ENCODE assay signal across 1 cellular context in genomic region chr6:157966990-157967389, GRCh38.
A peak's percentile ranks its signal among the peaks of the same experiment; 100 is the strongest.
TF ChIP-seq lines count a peak whose summit lies in the region.

No MANE protein-coding gene starts in this region.

TF ChIP-seq in HepG2, 621 proteins besides CTCF, POLR2A, EP300 and RAD21 (continued from another document and continues in another):
- TF ChIP-seq FOXA3 (CRISPR knock-in tag; IDR thresholded peaks at IDR 0.05): peak; percentile 92
- TF ChIP-seq FOXO1 (CRISPR knock-in tag; IDR thresholded peaks at IDR 0.05): 0 out of 2 replicates have a peak, but pooled peaks have one; percentile 15
- TF ChIP-seq, protein P1, sequence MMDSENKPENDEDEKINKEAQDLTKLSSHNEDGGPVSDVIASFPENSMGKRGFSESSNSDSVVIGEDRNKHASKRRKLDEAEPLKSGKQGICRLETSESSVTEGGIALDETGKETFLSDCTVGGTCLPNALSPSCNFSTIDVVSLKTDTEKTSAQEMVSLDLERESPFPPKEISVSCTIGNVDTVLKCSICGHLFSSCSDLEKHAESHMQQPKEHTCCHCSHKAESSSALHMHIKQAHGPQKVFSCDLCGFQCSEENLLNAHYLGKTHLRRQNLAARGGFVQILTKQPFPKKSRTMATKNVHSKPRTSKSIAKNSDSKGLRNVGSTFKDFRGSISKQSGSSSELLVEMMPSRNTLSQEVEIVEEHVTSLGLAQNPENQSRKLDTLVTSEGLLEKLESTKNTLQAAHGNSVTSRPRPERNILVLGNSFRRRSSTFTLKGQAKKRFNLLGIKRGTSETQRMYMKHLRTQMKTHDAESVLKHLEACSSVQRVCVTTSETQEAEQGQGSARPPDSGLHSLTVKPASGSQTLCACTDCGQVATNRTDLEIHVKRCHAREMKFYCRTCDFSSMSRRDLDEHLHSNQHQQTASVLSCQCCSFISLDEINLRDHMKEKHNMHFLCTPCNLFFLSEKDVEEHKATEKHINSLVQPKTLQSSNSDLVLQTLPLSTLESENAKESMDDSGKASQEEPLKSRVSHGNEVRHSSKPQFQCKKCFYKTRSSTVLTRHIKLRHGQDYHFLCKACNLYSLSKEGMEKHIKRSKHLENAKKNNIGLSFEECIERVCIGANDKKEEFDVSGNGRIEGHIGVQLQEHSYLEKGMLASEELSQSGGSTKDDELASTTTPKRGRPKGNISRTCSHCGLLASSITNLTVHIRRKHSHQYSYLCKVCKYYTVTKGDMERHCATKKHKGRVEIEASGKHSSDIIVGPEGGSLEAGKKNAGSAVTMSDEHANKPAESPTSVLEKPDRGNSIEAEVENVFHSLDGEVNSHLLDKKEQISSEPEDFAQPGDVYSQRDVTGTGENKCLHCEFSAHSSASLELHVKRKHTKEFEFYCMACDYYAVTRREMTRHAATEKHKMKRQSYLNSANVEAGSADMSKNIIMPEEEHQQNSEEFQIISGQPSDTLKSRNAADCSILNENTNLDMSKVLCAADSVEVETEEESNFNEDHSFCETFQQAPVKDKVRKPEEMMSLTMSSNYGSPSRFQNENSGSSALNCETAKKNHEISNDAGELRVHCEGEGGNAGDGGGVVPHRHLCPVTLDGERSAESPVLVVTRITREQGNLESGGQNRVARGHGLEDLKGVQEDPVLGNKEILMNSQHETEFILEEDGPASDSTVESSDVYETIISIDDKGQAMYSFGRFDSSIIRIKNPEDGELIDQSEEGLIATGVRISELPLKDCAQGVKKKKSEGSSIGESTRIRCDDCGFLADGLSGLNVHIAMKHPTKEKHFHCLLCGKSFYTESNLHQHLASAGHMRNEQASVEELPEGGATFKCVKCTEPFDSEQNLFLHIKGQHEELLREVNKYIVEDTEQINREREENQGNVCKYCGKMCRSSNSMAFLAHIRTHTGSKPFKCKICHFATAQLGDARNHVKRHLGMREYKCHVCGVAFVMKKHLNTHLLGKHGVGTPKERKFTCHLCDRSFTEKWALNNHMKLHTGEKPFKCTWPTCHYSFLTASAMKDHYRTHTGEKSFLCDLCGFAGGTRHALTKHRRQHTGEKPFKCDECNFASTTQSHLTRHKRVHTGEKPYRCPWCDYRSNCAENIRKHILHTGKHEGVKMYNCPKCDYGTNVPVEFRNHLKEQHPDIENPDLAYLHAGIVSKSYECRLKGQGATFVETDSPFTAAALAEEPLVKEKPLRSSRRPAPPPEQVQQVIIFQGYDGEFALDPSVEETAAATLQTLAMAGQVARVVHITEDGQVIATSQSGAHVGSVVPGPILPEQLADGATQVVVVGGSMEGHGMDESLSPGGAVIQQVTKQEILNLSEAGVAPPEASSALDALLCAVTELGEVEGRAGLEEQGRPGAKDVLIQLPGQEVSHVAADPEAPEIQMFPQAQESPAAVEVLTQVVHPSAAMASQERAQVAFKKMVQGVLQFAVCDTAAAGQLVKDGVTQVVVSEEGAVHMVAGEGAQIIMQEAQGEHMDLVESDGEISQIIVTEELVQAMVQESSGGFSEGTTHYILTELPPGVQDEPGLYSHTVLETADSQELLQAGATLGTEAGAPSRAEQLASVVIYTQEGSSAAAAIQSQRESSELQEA (CRISPR knock-in tag; IDR thresholded peaks at IDR 0.05; ENCODE audit: not compliant biosample characterization): peak; percentile 43
- TF ChIP-seq KLF9 (CRISPR knock-in tag; IDR thresholded peaks at IDR 0.05; ENCODE audit: low read depth): no peak
- peak; percentile 18; the same call in 1 of the 2 replicates for TF ChIP-seq ZFP91 (CRISPR knock-in tag; IDR thresholded peaks at IDR 0.05; ENCODE audit: borderline replicate concordance)
- TF ChIP-seq, protein P2, sequence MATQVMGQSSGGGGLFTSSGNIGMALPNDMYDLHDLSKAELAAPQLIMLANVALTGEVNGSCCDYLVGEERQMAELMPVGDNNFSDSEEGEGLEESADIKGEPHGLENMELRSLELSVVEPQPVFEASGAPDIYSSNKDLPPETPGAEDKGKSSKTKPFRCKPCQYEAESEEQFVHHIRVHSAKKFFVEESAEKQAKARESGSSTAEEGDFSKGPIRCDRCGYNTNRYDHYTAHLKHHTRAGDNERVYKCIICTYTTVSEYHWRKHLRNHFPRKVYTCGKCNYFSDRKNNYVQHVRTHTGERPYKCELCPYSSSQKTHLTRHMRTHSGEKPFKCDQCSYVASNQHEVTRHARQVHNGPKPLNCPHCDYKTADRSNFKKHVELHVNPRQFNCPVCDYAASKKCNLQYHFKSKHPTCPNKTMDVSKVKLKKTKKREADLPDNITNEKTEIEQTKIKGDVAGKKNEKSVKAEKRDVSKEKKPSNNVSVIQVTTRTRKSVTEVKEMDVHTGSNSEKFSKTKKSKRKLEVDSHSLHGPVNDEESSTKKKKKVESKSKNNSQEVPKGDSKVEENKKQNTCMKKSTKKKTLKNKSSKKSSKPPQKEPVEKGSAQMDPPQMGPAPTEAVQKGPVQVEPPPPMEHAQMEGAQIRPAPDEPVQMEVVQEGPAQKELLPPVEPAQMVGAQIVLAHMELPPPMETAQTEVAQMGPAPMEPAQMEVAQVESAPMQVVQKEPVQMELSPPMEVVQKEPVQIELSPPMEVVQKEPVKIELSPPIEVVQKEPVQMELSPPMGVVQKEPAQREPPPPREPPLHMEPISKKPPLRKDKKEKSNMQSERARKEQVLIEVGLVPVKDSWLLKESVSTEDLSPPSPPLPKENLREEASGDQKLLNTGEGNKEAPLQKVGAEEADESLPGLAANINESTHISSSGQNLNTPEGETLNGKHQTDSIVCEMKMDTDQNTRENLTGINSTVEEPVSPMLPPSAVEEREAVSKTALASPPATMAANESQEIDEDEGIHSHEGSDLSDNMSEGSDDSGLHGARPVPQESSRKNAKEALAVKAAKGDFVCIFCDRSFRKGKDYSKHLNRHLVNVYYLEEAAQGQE (IDR thresholded peaks at IDR 0.05; ENCODE audit: borderline replicate concordance in 1 of 2, low read depth in 1 of 2, low read length in 2 of 2): 0 out of 4 replicates have a peak, but pooled peaks of 1 of the 2 experiments have one; percentile 21
- TF ChIP-seq KAT8 (CRISPR knock-in tag; IDR thresholded peaks at IDR 0.05): no peak
- no peak for TF ChIP-seq CEBPB (IDR thresholded peaks at IDR 0.05; ENCODE audit: borderline replicate concordance, low read depth, low read length)
- TF ChIP-seq, protein P3, sequence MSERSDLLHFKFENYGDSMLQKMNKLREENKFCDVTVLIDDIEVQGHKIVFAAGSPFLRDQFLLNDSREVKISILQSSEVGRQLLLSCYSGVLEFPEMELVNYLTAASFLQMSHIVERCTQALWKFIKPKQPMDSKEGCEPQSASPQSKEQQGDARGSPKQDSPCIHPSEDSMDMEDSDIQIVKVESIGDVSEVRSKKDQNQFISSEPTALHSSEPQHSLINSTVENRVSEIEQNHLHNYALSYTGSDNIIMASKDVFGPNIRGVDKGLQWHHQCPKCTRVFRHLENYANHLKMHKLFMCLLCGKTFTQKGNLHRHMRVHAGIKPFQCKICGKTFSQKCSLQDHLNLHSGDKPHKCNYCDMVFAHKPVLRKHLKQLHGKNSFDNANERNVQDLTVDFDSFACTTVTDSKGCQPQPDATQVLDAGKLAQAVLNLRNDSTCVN (CRISPR knock-in tag; IDR thresholded peaks at IDR 0.05; ENCODE audit: borderline replicate concordance): 0 out of 2 replicates have a peak, but pooled peaks have one; percentile 8
- no peak for TF ChIP-seq PRPF4 (IDR thresholded peaks at IDR 0.05; ENCODE audit: low read depth, low read length, poor library complexity, severe bottlenecking)
- TF ChIP-seq ZEB1 (IDR thresholded peaks at IDR 0.05; ENCODE audit: insufficient replicate concordance, low read depth): peak; percentile 84
- TF ChIP-seq ZNF3 (CRISPR knock-in tag; IDR thresholded peaks at IDR 0.05): no peak
- TF ChIP-seq, protein P4, sequence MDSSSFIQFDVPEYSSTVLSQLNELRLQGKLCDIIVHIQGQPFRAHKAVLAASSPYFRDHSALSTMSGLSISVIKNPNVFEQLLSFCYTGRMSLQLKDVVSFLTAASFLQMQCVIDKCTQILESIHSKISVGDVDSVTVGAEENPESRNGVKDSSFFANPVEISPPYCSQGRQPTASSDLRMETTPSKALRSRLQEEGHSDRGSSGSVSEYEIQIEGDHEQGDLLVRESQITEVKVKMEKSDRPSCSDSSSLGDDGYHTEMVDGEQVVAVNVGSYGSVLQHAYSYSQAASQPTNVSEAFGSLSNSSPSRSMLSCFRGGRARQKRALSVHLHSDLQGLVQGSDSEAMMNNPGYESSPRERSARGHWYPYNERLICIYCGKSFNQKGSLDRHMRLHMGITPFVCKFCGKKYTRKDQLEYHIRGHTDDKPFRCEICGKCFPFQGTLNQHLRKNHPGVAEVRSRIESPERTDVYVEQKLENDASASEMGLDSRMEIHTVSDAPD (CRISPR knock-in tag; IDR thresholded peaks at IDR 0.05): no peak
- TF ChIP-seq WIZ (CRISPR knock-in tag; IDR thresholded peaks at IDR 0.05): no peak
- TF ChIP-seq SAP130 (CRISPR knock-in tag; IDR thresholded peaks at IDR 0.05; ENCODE audit: low read depth): peak; percentile 62
- no peak for TF ChIP-seq KDM5B (CRISPR knock-in tag; IDR thresholded peaks at IDR 0.05; ENCODE audit: borderline replicate concordance)
- peak; percentile 75 for TF ChIP-seq RFX3 (CRISPR knock-in tag; IDR thresholded peaks at IDR 0.05)
- TF ChIP-seq, protein P5, sequence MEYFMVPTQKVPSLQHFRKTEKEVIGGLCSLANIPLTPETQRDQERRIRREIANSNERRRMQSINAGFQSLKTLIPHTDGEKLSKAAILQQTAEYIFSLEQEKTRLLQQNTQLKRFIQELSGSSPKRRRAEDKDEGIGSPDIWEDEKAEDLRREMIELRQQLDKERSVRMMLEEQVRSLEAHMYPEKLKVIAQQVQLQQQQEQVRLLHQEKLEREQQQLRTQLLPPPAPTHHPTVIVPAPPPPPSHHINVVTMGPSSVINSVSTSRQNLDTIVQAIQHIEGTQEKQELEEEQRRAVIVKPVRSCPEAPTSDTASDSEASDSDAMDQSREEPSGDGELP (IDR thresholded peaks at IDR 0.05; ENCODE audit: borderline replicate concordance, low read depth): peak; percentile 17; the same call in 1 of the 2 replicates
- no peak for TF ChIP-seq GLI4 (CRISPR knock-in tag; IDR thresholded peaks at IDR 0.05; ENCODE audit: borderline replicate concordance)
- no peak for TF ChIP-seq NKX3-1 (CRISPR knock-in tag; IDR thresholded peaks at IDR 0.05)
- peak; percentile 68; the same call in 1 of the 2 replicates for TF ChIP-seq ZFX (CRISPR knock-in tag; IDR thresholded peaks at IDR 0.05; ENCODE audit: low read depth)
- TF ChIP-seq KDM4B (CRISPR knock-in tag; IDR thresholded peaks at IDR 0.05): 0 out of 2 replicates have a peak, but pooled peaks have one; percentile 5
- TF ChIP-seq MAZ (IDR thresholded peaks at IDR 0.05; ENCODE audit: borderline replicate concordance, low read depth, low read length): peak; percentile 25; the same call in 1 of the 2 replicates
- no peak for TF ChIP-seq MAZ (CRISPR knock-in tag; IDR thresholded peaks at IDR 0.05; ENCODE audit: low read depth)
- no peak for TF ChIP-seq ZIK1 (CRISPR knock-in tag; IDR thresholded peaks at IDR 0.05; ENCODE audit: borderline replicate concordance, low read depth)
- no peak for TF ChIP-seq ZNF678 (CRISPR knock-in tag; IDR thresholded peaks at IDR 0.05)
- TF ChIP-seq ASH2L (IDR thresholded peaks at IDR 0.05; ENCODE audit: insufficient read length, low read depth, low read length): peak; percentile 40
- no peak for TF ChIP-seq ZMAT3 (CRISPR knock-in tag; conservative IDR thresholded peaks at IDR 0.05)
- peak; percentile 47; the same call in 1 of the 2 replicates for TF ChIP-seq ZNF292 (CRISPR knock-in tag; IDR thresholded peaks at IDR 0.05; ENCODE audit: borderline replicate concordance, low read depth)
- TF ChIP-seq ZNF639 (CRISPR knock-in tag; conservative IDR thresholded peaks at IDR 0.05): no peak
- TF ChIP-seq SOX13 (IDR thresholded peaks at IDR 0.05): no peak
- TF ChIP-seq SOX13 (CRISPR knock-in tag; conservative IDR thresholded peaks at IDR 0.05 in 1 of 2, IDR thresholded peaks at IDR 0.05 in 1 of 2): no peak
- TF ChIP-seq ZNF512B (CRISPR knock-in tag; IDR thresholded peaks at IDR 0.05; ENCODE audit: borderline replicate concordance): 0 out of 2 replicates have a peak, but pooled peaks have one; percentile 40
- TF ChIP-seq MATR3 (CRISPR knock-in tag; IDR thresholded peaks at IDR 0.05): no peak
- no peak for TF ChIP-seq KLF13 (CRISPR knock-in tag; IDR thresholded peaks at IDR 0.05)
- TF ChIP-seq CCDC6 (CRISPR knock-in tag; IDR thresholded peaks at IDR 0.05): no peak
- no peak for TF ChIP-seq ZNF777 (CRISPR knock-in tag; IDR thresholded peaks at IDR 0.05)
